Comparison of ENCODE assay signal across 8 cellular contexts in genomic region chr3:50572158-50572557, GRCh38. TPM values are rescaled to one million over a fixed set of nuclear protein-coding genes. Genes with fewer than 3 reads are reported as not detected.
DNase-seq lines count a peak whose midpoint lies in the region; ATAC-seq and TF ChIP-seq lines count a peak whose summit lies in the region.

No MANE protein-coding gene starts in this region.

- peak; percentile 35 for ATAC-seq in left ventricle myocardium superior
- ATAC-seq in GM18870 (IDR thresholded peaks at IDR 0.05; ENCODE audit: unreplicated experiment): no peak
- no peak for ATAC-seq in GM21825 (IDR thresholded peaks at IDR 0.05; ENCODE audit: unreplicated experiment)

- peaks cover 46% of the 10 kb centered on the region for H3K36me3 Mint-ChIP-seq in T-helper 2 cell treated with Interferon-gamma antibody and Interleukin-4, amounts not matched to agents 5 μg/mL and 100 μg/mL, for 36 hours (ENCODE audit: low read depth)

- peaks cover 69% of the 10 kb centered on the region for H3K4me1 Mint-ChIP-seq in T-helper 2 cell treated with Interferon-gamma antibody and Interleukin-4, amounts not matched to agents 5 μg/mL and 100 μg/mL, for 36 hours (ENCODE audit: low read depth)

- DNase-seq in GM03348 (ENCODE audit: low spot score) (peak; percentile 89), amniotic epithelial cell (ENCODE audit: low read depth) (peak; percentile 47), left ventricle myocardium superior (peak; percentile 84), retinal pigment epithelial cell (ENCODE audit: low read depth) (no peak)
- peak; percentile 80 for DNase-seq in T-helper 2 cell treated with Interferon-gamma antibody and Interleukin-4, amounts not matched to agents 5 μg/mL and 100 μg/mL, for 36 hours (ENCODE audit: low spot score)

- H3K9me3 ChIP-seq in KOPT-K1 (ENCODE audit: insufficient read depth, low read length, poor library complexity, severe bottlenecking): no peaks in the 10 kb centered on the region

- H3K27ac Mint-ChIP-seq in T-helper 2 cell treated with Interferon-gamma antibody and Interleukin-4, amounts not matched to agents 5 μg/mL and 100 μg/mL, for 36 hours: peak overlapping the region; percentile 94

- peak; percentile 93 for TF ChIP-seq CTCF in retinal pigment epithelial cell (conservative IDR thresholded peaks at IDR 0.05; ENCODE audit: low read depth, low read length)

- H3K27me3 Mint-ChIP-seq in T-helper 2 cell treated with Interferon-gamma antibody and Interleukin-4, amounts not matched to agents 5 μg/mL and 100 μg/mL, for 36 hours (ENCODE audit: low read depth): no peaks in the 10 kb centered on the region

- H3K9me3 Mint-ChIP-seq in T-helper 2 cell treated with Interferon-gamma antibody and Interleukin-4, amounts not matched to agents 5 μg/mL and 100 μg/mL, for 36 hours: no peaks in the 10 kb centered on the region

- H3K27ac ChIP-seq in KOPT-K1 (ENCODE audit: low read depth, low read length, poor library complexity, severe bottlenecking): peak overlapping the region; percentile 100

- H3K36me3 ChIP-seq in KOPT-K1 (ENCODE audit: insufficient read depth, low read length): peaks cover 20% of the 10 kb centered on the region

- H3K4me3 Mint-ChIP-seq in T-helper 2 cell treated with Interferon-gamma antibody and Interleukin-4, amounts not matched to agents 5 μg/mL and 100 μg/mL, for 36 hours: peak overlapping the region; percentile 98

- H3K4me3 ChIP-seq in retinal pigment epithelial cell (ENCODE audit: low read length): no peak overlapping the region

- intact Hi-C loops in left ventricle myocardium superior (cut with micrococcal nuclease): loop anchor here (1.0 kb wide), 1 partner anchor 42 kb away; no protein-coding TSS in a partner anchor

RNA-seq across cellular contexts. Expression of gene HEMK1, which starts 2.8 kb away (rescaled TPM):
- 15.3 TPM for total RNA-seq in left ventricle myocardium superior

RNA-seq across cellular contexts. Expression of gene C3orf18, which starts 4.6 kb away (rescaled TPM):
- total RNA-seq in left ventricle myocardium superior: 51.0 TPM

RNA-seq across cellular contexts. Expression of gene CISH, which starts 39.4 kb away (rescaled TPM):
- total RNA-seq in left ventricle myocardium superior: 10.2 TPM

RNA-seq across cellular contexts. Expression of gene MAPKAPK3, which starts 44.8 kb away (rescaled TPM):
- total RNA-seq in left ventricle myocardium superior: 473 TPM
